Comparison of ENCODE assay signal across 10 cellular contexts in genomic region chr4:15920723-15921591, GRCh38. TPM values are rescaled to one million over a fixed set of nuclear protein-coding genes. Genes with fewer than 3 reads are reported as not detected.
DNase-seq lines count a peak whose midpoint lies in the region; ATAC-seq, FAIRE-seq and TF ChIP-seq lines count a peak whose summit lies in the region.
"Had no signal": no experiment of that assay in that cellular context is flagged by ENCODE, and none has a peak within 500 bp of the region (broad histone marks: within the 10 kb centered on the region; RNA-seq: fewer than 3 reads in every experiment).

No MANE protein-coding gene starts in this region.

- H3K27me3 Mint-ChIP-seq in activated CD8-positive, alpha-beta memory T cell treated with anti-CD3 and anti-CD28 coated beads, Interleukin-2, amount 10 ng/mL, durations not matched to agents 7 days and 5 days: peaks cover 44% of the 10 kb centered on the region

- H3K4me1 ChIP-seq in prostate gland (replicated peaks) (no peaks in the 10 kb centered on the region), suprapubic skin (peaks cover 4% of the 10 kb centered on the region)

- DNase-seq in GM04503 (ENCODE audit: low read depth) (peak; percentile 90), NCI-H774 (lab: John Stamatoyannopoulos, UW) (peak; percentile 9), prostate gland (ENCODE audit: low spot score) (peak; percentile 12), NCI-H1694 treated with DMSO at 0.1 percent for 48 hours (lab: John Stamatoyannopoulos, UW) (no peak), GM12891 (ENCODE audit: insufficient read length, low spot score) (no peak), suprapubic skin (ENCODE audit: low spot score in 2 of 2) (no peak)
- DNase-seq in activated CD8-positive, alpha-beta memory T cell treated with anti-CD3 and anti-CD28 coated beads, Interleukin-2, amount 10 ng/mL, durations not matched to agents 7 days and 5 days: no peak
- DNase-seq: stimulated activated naive CD4-positive, alpha-beta T cell had no signal

- WGBS in prostate gland: 28% methylated on average over 4 of the region's 4 CpGs
- 50% methylated on average over 4 of the region's 4 CpGs for WGBS in suprapubic skin

- H3K27me3 ChIP-seq in prostate gland (replicated peaks; ENCODE audit: insufficient read depth): no peaks in the 10 kb centered on the region
- H3K27me3 ChIP-seq in suprapubic skin: no peaks in the 10 kb centered on the region

- peak; percentile 96 for ATAC-seq in esophagus mucosa
- ATAC-seq in activated CD8-positive, alpha-beta memory T cell treated with anti-CD3 and anti-CD28 coated beads, Interleukin-2, amount 10 ng/mL, durations not matched to agents 7 days and 5 days: no peak

- H3K36me3 ChIP-seq in prostate gland: no peaks in the 10 kb centered on the region
- no peaks in the 10 kb centered on the region for H3K36me3 ChIP-seq in suprapubic skin

- no peak overlapping the region for H3K4me3 Mint-ChIP-seq in activated CD8-positive, alpha-beta memory T cell treated with anti-CD3 and anti-CD28 coated beads, Interleukin-2, amount 10 ng/mL, durations not matched to agents 7 days and 5 days

- H3K27ac Mint-ChIP-seq in activated CD8-positive, alpha-beta memory T cell treated with anti-CD3 and anti-CD28 coated beads, Interleukin-2, amount 10 ng/mL, durations not matched to agents 7 days and 5 days: no peak overlapping the region

- TF ChIP-seq CTCF in prostate gland (IDR thresholded peaks at IDR 0.05): no peak
- no peak for TF ChIP-seq CTCF in suprapubic skin (IDR thresholded peaks at IDR 0.05)

- intact Hi-C loops in prostate gland (cut with DNase I): no loop called here

- no peak overlapping the region for H3K27ac ChIP-seq in prostate gland
- H3K27ac ChIP-seq in suprapubic skin: no peak overlapping the region

- TF ChIP-seq EP300 in suprapubic skin (IDR thresholded peaks at IDR 0.05): no peak

- FAIRE-seq in GM12891 (lab: Jason Lieb, UNC): no peak
- FAIRE-seq: GM19239 had no signal

- no peaks in the 10 kb centered on the region for H3K36me3 Mint-ChIP-seq in activated CD8-positive, alpha-beta memory T cell treated with anti-CD3 and anti-CD28 coated beads, Interleukin-2, amount 10 ng/mL, durations not matched to agents 7 days and 5 days

- TF ChIP-seq POLR2A in prostate gland (IDR thresholded peaks at IDR 0.05): no peak
- no peak for TF ChIP-seq POLR2A in GM12891 (IDR thresholded peaks at IDR 0.05; ENCODE audit: low read depth, low read length)
- TF ChIP-seq POLR2A in suprapubic skin (IDR thresholded peaks at IDR 0.05): no peak

- H3K9me3 Mint-ChIP-seq in activated CD8-positive, alpha-beta memory T cell treated with anti-CD3 and anti-CD28 coated beads, Interleukin-2, amount 10 ng/mL, durations not matched to agents 7 days and 5 days (ENCODE audit: low read depth): no peaks in the 10 kb centered on the region

- H3K4me3 ChIP-seq in prostate gland: no peak overlapping the region
- H3K4me3 ChIP-seq in suprapubic skin: no peak overlapping the region

- CTCF ChIA-PET in activated CD8-positive, alpha-beta memory T cell treated with anti-CD3 and anti-CD28 coated beads, Interleukin-2, amount 10 ng/mL, durations not matched to agents 7 days and 5 days (lab: Charles Lee): interaction anchor here (1.4 kb wide), 1 partner anchor 39 kb away, joined by 3 read pairs; no protein-coding TSS in a partner anchor

- H3K9me3 ChIP-seq in prostate gland (no peaks in the 10 kb centered on the region), suprapubic skin (no peaks in the 10 kb centered on the region)

- no peaks in the 10 kb centered on the region for H3K4me1 Mint-ChIP-seq in activated CD8-positive, alpha-beta memory T cell treated with anti-CD3 and anti-CD28 coated beads, Interleukin-2, amount 10 ng/mL, durations not matched to agents 7 days and 5 days

TF ChIP-seq in GM12891, 5 proteins besides CTCF, POLR2A, EP300 and RAD21:
- TF ChIP-seq POU2F2 (IDR thresholded peaks at IDR 0.05; ENCODE audit: low read depth, low read length) (no peak), PAX5 (IDR thresholded peaks at IDR 0.05; ENCODE audit: insufficient read depth, low read length, severe bottlenecking) (no peak), TAF1 (IDR thresholded peaks at IDR 0.05; ENCODE audit: low read depth, low read length) (no peak), SPI1 (IDR thresholded peaks at IDR 0.05; ENCODE audit: low read depth, low read length) (no peak), POLR2AphosphoS5 (IDR thresholded peaks at IDR 0.05; ENCODE audit: low read depth, low read length) (no peak)

RNA-seq across cellular contexts. Expression of gene FGFBP1, which starts 17.6 kb away (rescaled TPM):
- total RNA-seq in esophagus mucosa: 402 TPM
- total RNA-seq in prostate gland: 1 to 10 TPM; 1.1 to 1.4 TPM
- not detected for total RNA-seq in activated CD8-positive, alpha-beta memory T cell treated with anti-CD3 and anti-CD28 coated beads, Interleukin-2, amount 10 ng/mL, durations not matched to agents 7 days and 5 days
- polyA plus RNA-seq in GM12891 (2012; ENCODE audit: low read depth, missing spikeins): not detected
- total RNA-seq in suprapubic skin: 100 to 1,000 TPM in 2 of 4 donors, 10 to 100 TPM in 2; 28.7 to 178 (median 113) TPM

RNA-seq across cellular contexts. Expression of gene FGFBP2, which starts 42.0 kb away (rescaled TPM):
- total RNA-seq in esophagus mucosa (not detected), prostate gland (10 to 100 TPM in 1 of 2 donors, not detected in 1; 78.8 TPM), suprapubic skin (10 to 100 TPM in 2 of 4 donors, 1 to 10 TPM in 2; 3.9 to 52.0 (median 9.7) TPM)
- total RNA-seq in activated CD8-positive, alpha-beta memory T cell treated with anti-CD3 and anti-CD28 coated beads, Interleukin-2, amount 10 ng/mL, durations not matched to agents 7 days and 5 days: 1 to 10 TPM; 2.0 to 9.0 TPM
- polyA plus RNA-seq in GM12891 (2012; ENCODE audit: low read depth, missing spikeins): not detected

Comparison
In these comparisons a context has a peak if more than half of its experiments do, and no peak if none do; other contexts are left out.
1. DNase-seq: peak in GM04503 (single experiment), NCI-H774 (single experiment) and prostate gland (single experiment); none in activated CD8-positive, alpha-beta memory T cell treated with anti-CD3 and anti-CD28 coated beads, Interleukin-2, amount 10 ng/mL, durations not matched to agents 7 days and 5 days (single experiment), NCI-H1694 treated with DMSO at 0.1 percent for 48 hours (single experiment), GM12891 (single experiment) and suprapubic skin (0 of 2).
2. RNA of gene FGFBP1, which starts 17.6 kb away (total RNA-seq): 402 TPM in esophagus mucosa (single experiment) and 28.7 to 178 TPM in suprapubic skin; 1.1 to 1.4 TPM in prostate gland and not detected in activated CD8-positive, alpha-beta memory T cell treated with anti-CD3 and anti-CD28 coated beads, Interleukin-2, amount 10 ng/mL, durations not matched to agents 7 days and 5 days; every median in the first group is over 10 times any median in the second.